Comparison of ENCODE assay signal across 11 cellular contexts in genomic region chr1:209888291-209889076, GRCh38. TPM values are rescaled to one million over a fixed set of nuclear protein-coding genes. Genes with fewer than 3 reads are reported as not detected.
DNase-seq lines count a peak whose midpoint lies in the region; ATAC-seq, FAIRE-seq and TF ChIP-seq lines count a peak whose summit lies in the region.
"Not testable (repeated sequence)": the region's sequence is repeated elsewhere in the genome, so short reads cannot be mapped to it uniquely, and the experiment has no call there.
"Had no signal": no experiment of that assay in that cellular context is flagged by ENCODE, and none has a peak within 500 bp of the region (broad histone marks: within the 10 kb centered on the region; RNA-seq: fewer than 3 reads in every experiment).

No MANE protein-coding gene starts in this region.

- intact Hi-C loops in K562 (cut with micrococcal nuclease); testis (cut with DNase I; ENCODE audit: low total_unique reads): not testable (repeated sequence)

- H3K27ac Mint-ChIP-seq in endodermal cell = not testable (repeated sequence)

- not testable (repeated sequence) for H3K4me1 ChIP-seq in K562 (replicated peaks in 1 of 2; ENCODE audit: control insufficient read depth in 2 of 2, insufficient read depth in 2 of 2, low read length in 2 of 2); endodermal cell (ENCODE audit: control insufficient read depth, insufficient read depth, low read length); testis

- H3K79me2 ChIP-seq in K562 (ENCODE audit: control insufficient read depth, insufficient read depth, low read length) = not testable (repeated sequence)

- H3K27me3 Mint-ChIP-seq in endodermal cell (ENCODE audit: insufficient read depth) = not testable (repeated sequence)

- not testable (repeated sequence) for H3K36me3 Mint-ChIP-seq in endodermal cell (ENCODE audit: low read depth)

- H3K4me1 Mint-ChIP-seq in endodermal cell = not testable (repeated sequence)

- not testable (repeated sequence) for TF ChIP-seq POLR2A in K562 (conservative IDR thresholded peaks at IDR 0.05); testis (IDR thresholded peaks at IDR 0.05)

- TF ChIP-seq RAD21 in K562 (CRISPR knock-in tag; conservative IDR thresholded peaks at IDR 0.05 in 1 of 2, IDR thresholded peaks at IDR 0.05 in 1 of 2) = not testable (repeated sequence)

- peak; percentile 63 for FAIRE-seq in K562 (lab: Jason Lieb, UNC)

- H4K20me1 ChIP-seq in K562 (replicated peaks; ENCODE audit: control insufficient read depth, insufficient read depth, low read length) = not testable (repeated sequence)

- not testable (repeated sequence) for BruUV-seq in K562 (replicated peaks; lab: Mats Ljungman, UMichigan)

- H3K9me3 Mint-ChIP-seq in endodermal cell = not testable (repeated sequence)

- DNase-seq in H7, endodermal cell: not testable (repeated sequence)
- peak; percentile 22 for DNase-seq in OCI-M1 (lab: John Stamatoyannopoulos, UW)
- DNase-seq in K562 (ENCODE audit: extremely low read depth in 1 of 4, low spot score in 3 of 4) = peak in 1 of 4 experiments; percentile 37
- DNase-seq in kidney tubule cell (ENCODE audit: low spot score) = peak; percentile 0
- peak; percentile 76 for DNase-seq in testis

- TF ChIP-seq EP300 in K562 (IDR thresholded peaks at IDR 0.05; ENCODE audit: low read length) = not testable (repeated sequence)

- H3K9ac ChIP-seq in K562 (ENCODE audit: insufficient read depth in 1 of 2, low read depth in 2 of 2, low read length in 2 of 2); endodermal cell (ENCODE audit: extremely low read depth, low read length, poor library complexity, severe bottlenecking): not testable (repeated sequence)

- CTCF ChIA-PET in K562 (lab: Yijun Ruan, JAX; ENCODE audit: low intra/inter-chr PET ratio) = not testable (repeated sequence)

- H3K4me3 ChIP-seq in H7 (ENCODE audit: insufficient read depth, low read depth, low read length) = peak overlapping the region; percentile 12; the same call in 1 of the 2 replicates
- H3K4me3 ChIP-seq in K562; endodermal cell (ENCODE audit: low read length): not testable (repeated sequence)
- H3K4me3 ChIP-seq in testis = peak overlapping the region; percentile 36 to 46

- H3K4me2 ChIP-seq in K562 (ENCODE audit: insufficient read depth, low read length) = peak overlapping the region; percentile 60

- TF ChIP-seq CTCF in 22Rv1 (IDR thresholded peaks at IDR 0.05) (peak; percentile 46), endodermal cell (conservative IDR thresholded peaks at IDR 0.05) (peak; percentile 21)
- not testable (repeated sequence) for TF ChIP-seq CTCF in K562 (IDR thresholded peaks at IDR 0.05 in 2 of 3, conservative IDR thresholded peaks at IDR 0.05 in 1 of 3; ENCODE audit: insufficient read depth in 2 of 3, low read depth in 1 of 3, low read length in 3 of 3); testis (IDR thresholded peaks at IDR 0.05)

- POLR2A ChIA-PET in K562 (lab: Yijun Ruan, JAX) = interaction anchor here (0.6 to 1.4 kb wide), 5 partner anchors 9 to 386 kb away, joined by 3 to 9 read pairs (median 4); no protein-coding TSS in a partner anchor

- H2AFZ ChIP-seq in K562 (ENCODE audit: low read depth, low read length) = peak overlapping the region; percentile 69

- not testable (repeated sequence) for H3K9me1 ChIP-seq in K562 (ENCODE audit: control insufficient read depth, insufficient read depth, low read length)

- in situ Hi-C loops in K562 (cut with MboI) = not testable (repeated sequence)

- H3K9me3 ChIP-seq in K562 (replicated peaks; ENCODE audit: control insufficient read depth, insufficient read depth, low read depth, low read length); endodermal cell (ENCODE audit: control insufficient read depth, low read length); testis: not testable (repeated sequence)

- H3K4me3 Mint-ChIP-seq in endodermal cell = peak overlapping the region; percentile 28

- H3K36me3 ChIP-seq in H7 (replicated peaks; ENCODE audit: control insufficient read depth, insufficient read depth, low read length); K562 (ENCODE audit: control insufficient read depth, insufficient read depth, low read length); endodermal cell (ENCODE audit: control insufficient read depth, insufficient read depth, low read length); testis (ENCODE audit: low read depth, missing control alignments): not testable (repeated sequence)

- H3K27me3 ChIP-seq in H7 (ENCODE audit: control insufficient read depth, insufficient read depth, low read length); endodermal cell (ENCODE audit: control insufficient read depth, insufficient read depth, low read length, poor library complexity, severe bottlenecking); testis: not testable (repeated sequence)
- H3K27me3 ChIP-seq in K562 (ENCODE audit: control insufficient read depth in 2 of 2, insufficient read depth in 2 of 2, low read length in 2 of 2) = peaks cover 4 to 18% of the 10 kb centered on the region in 2 experiments; a peak in 2 of 5 replicates

- ATAC-seq in K562 = peak; percentile 45

- 27% methylated on average over 25 of the region's 31 CpGs for WGBS in K562 (ENCODE audit: insufficient coverage, low coverage, missing lambda C conversion rate)
- WGBS in endodermal cell (ENCODE audit: insufficient coverage in 1 of 2, insufficient read length in 1 of 2), 2 experiments = 88 to 94% methylated on average over 11 to 31 of the region's 31 CpGs
- WGBS in testis, 2 donors = 66 to 74% methylated on average over 27 to 31 of the region's 31 CpGs

- peak overlapping the region; percentile 42 for H3K27ac ChIP-seq in 22Rv1
- H3K27ac ChIP-seq in K562 (ENCODE audit: extremely low read depth, low read depth, low read length); endodermal cell (ENCODE audit: low read depth, low read length); testis: not testable (repeated sequence)

TF ChIP-seq in K562, 482 proteins besides CTCF, POLR2A, EP300 and RAD21:
- TF ChIP-seq PKNOX1 (IDR thresholded peaks at IDR 0.05) (peak; percentile 59), ZNF316 (IDR thresholded peaks at IDR 0.05) (peak; percentile 94), MTA3 (IDR thresholded peaks at IDR 0.05; ENCODE audit: borderline replicate concordance) (peak; percentile 59; the same call in 1 of the 2 replicates), MAFK (IDR thresholded peaks at IDR 0.05; ENCODE audit: low read length) (peak; percentile 41; the same call in 1 of the 2 replicates), NFYB (IDR thresholded peaks at IDR 0.05; ENCODE audit: extremely low read depth, insufficient read length) (peak; percentile 59), C11orf30 (IDR thresholded peaks at IDR 0.05; ENCODE audit: low read depth) (peak; percentile 89), RBFOX2 (IDR thresholded peaks at IDR 0.05; ENCODE audit: low read depth, low read length) (0 out of 2 replicates have a peak, but pooled peaks have one; percentile 16), MEIS2 (IDR thresholded peaks at IDR 0.05; ENCODE audit: partially characterized antibody) (peak; percentile 65), POLR2H (tag; IDR thresholded peaks at IDR 0.05; ENCODE audit: low read depth) (peak; percentile 78), MAFF (IDR thresholded peaks at IDR 0.05; ENCODE audit: low read length) (peak; percentile 41; the same call in 1 of the 2 replicates), GTF2A2 (tag; IDR thresholded peaks at IDR 0.05) (peak; percentile 45; the same call in 1 of the 2 replicates), MAFG (tag; conservative IDR thresholded peaks at IDR 0.05) (peak; percentile 88)

RNA-seq across cellular contexts. Expression of gene SYT14, which starts 49.5 kb away (rescaled TPM):
- total RNA-seq in H7 (2014; rRNA removed; shearing (Covaris generic)) = 9.1 and 10.6 TPM in 2 replicates
- not detected in 2 replicates for total RNA-seq in K562 (2011; cell fraction: chromatin; rRNA removed; ENCODE audit: low replicate concordance)
- not detected in 2 replicates for total RNA-seq in K562 (2011; cell fraction: nucleolus; rRNA removed)
- total RNA-seq in K562 (2011; cell fraction: nucleoplasm; rRNA removed) = 0.23 TPM in 1 of 2 replicates, not detected in the other
- total RNA-seq in K562 (2014; rRNA removed) (not detected in 2 replicates), K562 (2014; rRNA removed; fragmentation: Illumina TruSeq; extraction: Trizol) (0.03 TPM in 1 of 2 replicates, not detected in the other), K562 (2015; rRNA removed; fragmentation: Illumina TruSeq; extraction: Trizol) (not detected in 2 replicates), K562 (2021) (0.07 TPM in 1 of 2 replicates, not detected in the other), endodermal cell (1 to 10 TPM; 6.2 to 7.1 TPM), testis (10 to 100 TPM; 10.8 to 11.3 TPM)
- polyA plus RNA-seq in K562 (2011; rRNA removed) (0.04 TPM in 1 of 2 replicates, not detected in the other), K562 (2014; fragmentation: Illumina TruSeq; extraction: Trizol) (not detected in 2 replicates), K562 (2014; fragmentation: Nextera tagmentation; extraction: Ambion mirVana) (not detected), K562 (2014; rRNA removed) (0.01 TPM in 1 of 2 replicates, not detected in the other), testis (ENCODE audit: insufficient read depth, low read depth, low replicate concordance) (3.4 TPM)
- not detected in 2 replicates for polyA plus RNA-seq in K562 (2011; cell fraction: cytosol; rRNA removed)
- polyA plus RNA-seq in K562 (2011; cell fraction: nucleus; rRNA removed) = not detected in 2 replicates
- polyA plus RNA-seq in K562 (2012) = 0.01 TPM in 2 replicates
- not detected in 2 replicates for polyA minus RNA-seq in K562 (2011; rRNA and poly(A)+ RNA removed)
- not detected in 2 replicates for polyA minus RNA-seq in K562 (2011; cell fraction: cytosol; rRNA and poly(A)+ RNA removed)
- polyA minus RNA-seq in K562 (2011; cell fraction: nucleus; rRNA and poly(A)+ RNA removed) = not detected in 2 replicates
- polyA plus RNA-seq in endodermal cell (2013, experiment 1 of 2) = 2.2 TPM
- polyA plus RNA-seq in endodermal cell (2013, experiment 2 of 2) = 1.7 TPM
- total RNA-seq: CD4-positive, CD25-positive, alpha-beta regulatory T cell; CD8-positive, alpha-beta memory T cell; GM12878 had no signal
- polyA plus RNA-seq: CD4-positive, CD25-positive, alpha-beta regulatory T cell; CD8-positive, alpha-beta memory T cell; IgD-negative memory B cell had no signal
